In the genomic region with DNA sequence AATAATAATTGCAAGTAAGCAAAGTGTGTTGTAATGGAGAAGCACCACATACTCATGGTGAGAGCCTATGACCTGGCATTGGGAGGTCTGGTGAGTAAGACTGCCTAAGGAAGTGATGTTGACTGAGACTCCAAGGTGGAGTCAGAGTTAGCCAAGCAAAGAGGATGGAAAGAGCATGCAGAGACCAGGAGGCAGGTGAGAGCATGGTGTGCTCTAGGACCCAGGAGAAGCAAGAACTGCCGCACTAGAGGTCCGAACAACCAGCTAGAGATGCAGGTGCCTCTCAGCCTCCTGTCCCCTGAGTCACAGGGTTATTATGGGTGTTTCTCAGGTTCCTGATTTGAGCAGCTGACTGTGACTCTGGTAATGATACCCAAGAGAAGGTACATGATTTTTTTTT, we compare ENCODE assay signal across 9 cellular contexts. TPM values are rescaled to one million over a fixed set of nuclear protein-coding genes. Genes with fewer than 3 reads are reported as not detected.
DNase-seq lines count a peak whose midpoint lies in the region; ATAC-seq and TF ChIP-seq lines count a peak whose summit lies in the region.
"Had no signal": no experiment of that assay in that cellular context is flagged by ENCODE, and none has a peak within 500 bp of the region (broad histone marks: within the 10 kb centered on the region; RNA-seq: fewer than 3 reads in every experiment).

No MANE protein-coding gene starts in this region.

- H3K27ac ChIP-seq in CD8-positive, alpha-beta T cell (ENCODE audit: low read depth, low read length), result no peak overlapping the region
- H3K27ac ChIP-seq in ascending aorta, result peak overlapping the region; percentile 31 to 71

- H3K4me1 Mint-ChIP-seq in CD8-positive, alpha-beta T cell (ENCODE audit: low read depth), result peaks cover 35% of the 10 kb centered on the region

- no peaks in the 10 kb centered on the region for H3K27me3 Mint-ChIP-seq in CD8-positive, alpha-beta T cell (ENCODE audit: low read depth)
- H3K27me3 Mint-ChIP-seq: dendritic cell treated with granulocyte-macrophage colony-stimulating factor and Interleukin-4, amounts not matched to agents 40 ng/mL and 50 ng/mL, for 4 days had no signal

- peak; percentile 49 for ATAC-seq in CD8-positive, alpha-beta T cell
- peak; percentile 85 for ATAC-seq in HG03108 (IDR thresholded peaks at IDR 0.05; ENCODE audit: unreplicated experiment)
- peak; percentile 99 for ATAC-seq in mucosa of descending colon
- ATAC-seq in HG03457 (IDR thresholded peaks at IDR 0.05; ENCODE audit: unreplicated experiment), result no peak

- H3K4me3 Mint-ChIP-seq in CD8-positive, alpha-beta T cell, result no peak overlapping the region
- H3K4me3 Mint-ChIP-seq: dendritic cell treated with granulocyte-macrophage colony-stimulating factor and Interleukin-4, amounts not matched to agents 40 ng/mL and 50 ng/mL, for 4 days had no signal

- no peak for TF ChIP-seq CTCF in CD8-positive, alpha-beta T cell (IDR thresholded peaks at IDR 0.05)
- TF ChIP-seq CTCF in ascending aorta (IDR thresholded peaks at IDR 0.05), result no peak
- no peak for TF ChIP-seq CTCF in mucosa of descending colon (IDR thresholded peaks at IDR 0.05)

- no peaks in the 10 kb centered on the region for H3K27me3 ChIP-seq in CD8-positive, alpha-beta T cell (ENCODE audit: insufficient read depth, low read length)
- no peaks in the 10 kb centered on the region for H3K27me3 ChIP-seq in ascending aorta

- CTCF ChIA-PET in CD8-positive, alpha-beta T cell (lab: Charles Lee), result interaction anchor here (2.4 kb wide), 1 partner anchor 24 kb away, joined by 11 read pairs; no protein-coding TSS in a partner anchor

- no peaks in the 10 kb centered on the region for H3K9me3 Mint-ChIP-seq in CD8-positive, alpha-beta T cell
- H3K9me3 Mint-ChIP-seq: dendritic cell treated with granulocyte-macrophage colony-stimulating factor and Interleukin-4, amounts not matched to agents 40 ng/mL and 50 ng/mL, for 4 days had no signal

- H3K4me3 ChIP-seq in CD8-positive, alpha-beta T cell (ENCODE audit: low read depth, low read length), result no peak overlapping the region
- H3K4me3 ChIP-seq in ascending aorta, result peak overlapping the region in 1 of 2 donors; percentile 26
- no peak overlapping the region for H3K4me3 ChIP-seq in mucosa of descending colon

- H3K27ac Mint-ChIP-seq in CD8-positive, alpha-beta T cell, result peak overlapping the region; percentile 27

- H3K4me1 ChIP-seq in CD8-positive, alpha-beta T cell (ENCODE audit: insufficient read depth, low read length), result no peaks in the 10 kb centered on the region
- peaks cover 8 to 15% of the 10 kb centered on the region in 2 donors for H3K4me1 ChIP-seq in ascending aorta
- no peaks in the 10 kb centered on the region for H3K4me1 ChIP-seq in mucosa of descending colon (ENCODE audit: low read depth)

- peaks cover 90% of the 10 kb centered on the region for H3K36me3 Mint-ChIP-seq in CD8-positive, alpha-beta T cell

- POLR2A ChIA-PET in CD8-positive, alpha-beta T cell (lab: Charles Lee), result no interaction called here

- no peak for DNase-seq in CD8-positive, alpha-beta T cell
- peak; percentile 17 for DNase-seq in GM19238 (ENCODE audit: insufficient read length, low spot score)
- no peak for DNase-seq in ascending aorta (ENCODE audit: low spot score in 2 of 2)
- peak in 1 of 3 donors; percentile 32 for DNase-seq in mucosa of descending colon
- no peak for DNase-seq in HuH-7.5 (ENCODE audit: low spot score)
- no peak for DNase-seq in NK-92 treated with Interleukin-12 subunit alpha and Interleukin-12 subunit beta, amount 100 ng/mL, for 24 hours (lab: John Stamatoyannopoulos, UW)

- intact Hi-C loops in CD8-positive, alpha-beta T cell (cut with DNase I, micrococcal nuclease), result no loop called here
- intact Hi-C loops in ascending aorta (cut with DNase I) (no loop called here), mucosa of descending colon (cut with DNase I, micrococcal nuclease) (no loop called here)

- no peaks in the 10 kb centered on the region for H3K9me3 ChIP-seq in CD8-positive, alpha-beta T cell (ENCODE audit: low read length)
- no peaks in the 10 kb centered on the region for H3K9me3 ChIP-seq in ascending aorta
- no peaks in the 10 kb centered on the region for H3K9me3 ChIP-seq in mucosa of descending colon

- peaks cover 62% of the 10 kb centered on the region for H3K36me3 ChIP-seq in CD8-positive, alpha-beta T cell (ENCODE audit: insufficient read depth, low read length)
- H3K36me3 ChIP-seq in ascending aorta (peaks cover 70 to 90% of the 10 kb centered on the region in 2 donors), mucosa of descending colon (ENCODE audit: low read depth) (peaks cover 3% of the 10 kb centered on the region)

RNA-seq across cellular contexts. Expression of a gene that starts 27.3 kb away (rescaled TPM):
- 100 to 1,000 TPM; 168 to 177 TPM for total RNA-seq in CD8-positive, alpha-beta T cell
- total RNA-seq in ascending aorta (13.9 TPM), mucosa of descending colon (100 to 1,000 TPM; 121 to 129 (median 125) TPM)

RNA-seq across cellular contexts. Expression of a gene that starts 46.1 kb away (rescaled TPM):
- 10 to 100 TPM; 84.6 to 92.5 TPM for total RNA-seq in CD8-positive, alpha-beta T cell
- total RNA-seq in ascending aorta (40.7 TPM), mucosa of descending colon (100 to 1,000 TPM; 119 to 342 (median 206) TPM)
